ENCODE assay signal across 32 cellular contexts in genomic region chr9:117265253-117265652, GRCh38.
DNase-seq lines count a peak whose midpoint lies in the region; ATAC-seq lines count a peak whose summit lies in the region.
"Had no signal": no experiment of that assay in that cellular context is flagged by ENCODE, and none has a peak within 500 bp of the region (broad histone marks: within the 10 kb centered on the region; RNA-seq: fewer than 3 reads in every experiment).

No MANE protein-coding gene starts in this region.

- no peaks in the 10 kb centered on the region for H3K4me1 ChIP-seq in effector memory CD4-positive, alpha-beta T cell (ENCODE audit: control insufficient read depth, insufficient read depth, low read length, poor library complexity, severe bottlenecking)
- H3K4me1 ChIP-seq: esophagus muscularis mucosa, prostate gland, upper lobe of right lung had no signal

- no peak overlapping the region for H3K27ac ChIP-seq in effector memory CD4-positive, alpha-beta T cell (ENCODE audit: insufficient read depth, low read length, poor library complexity, severe bottlenecking)
- H3K27ac ChIP-seq: cardiac muscle cell, esophagus muscularis mucosa, prostate gland, upper lobe of right lung had no signal

- no peaks in the 10 kb centered on the region for H3K27me3 ChIP-seq in effector memory CD4-positive, alpha-beta T cell (replicated peaks; ENCODE audit: control insufficient read depth, insufficient read depth, low read length, poor library complexity, severe bottlenecking)
- H3K27me3 ChIP-seq: cardiac muscle cell, esophagus muscularis mucosa, upper lobe of right lung had no signal

- peak; percentile 41 to 56 for DNase-seq in NCI-H524 (lab: John Stamatoyannopoulos, UW)
- DNase-seq in NCI-H524 treated with DMSO at 0.1 percent for 48 hours (lab: John Stamatoyannopoulos, UW) = no peak
- DNase-seq in left ventricle myocardium superior = no peak
- peak; percentile 8 for DNase-seq in occipital lobe (lab: John Stamatoyannopoulos, UW)
- DNase-seq in KG1 (lab: John Stamatoyannopoulos, UW) = no peak
- no peak for DNase-seq in effector memory CD4-positive, alpha-beta T cell
- no peak for DNase-seq in activated naive CD4-positive, alpha-beta T cell treated with anti-CD3 and anti-CD28 coated beads, Interleukin-2, amount 50 U/mL, for 72 hours (ENCODE audit: low spot score in 2 of 2)
- DNase-seq: 8988T; activated CD4-positive, alpha-beta T cell treated with anti-CD3 and anti-CD28 coated beads, Interleukin-2, amount 50 U/mL, for 1 hour; activated CD4-positive, CD25-positive, alpha-beta regulatory T cell; activated effector memory CD4-positive, alpha-beta T cell treated with anti-CD3 and anti-CD28 coated beads, Interleukin-2, amount 50 U/mL, for 16 hours; activated naive CD8-positive, alpha-beta T cell treated with anti-CD3 and anti-CD28 coated beads for 36 hours; activated T-cell treated with anti-CD3 and anti-CD28 coated beads, Interleukin-2, amount 50 U/mL, for 1 hour; DND-41; foreskin fibroblast; left colon; NCI-H1105; NCI-H187 treated with DMSO at 0.1 percent for 48 hours; NCI-H2171; NCI-H510A treated with DMSO at 0.1 percent for 48 hours; PC-3; SK-N-SH; stimulated activated CD4-positive, alpha-beta T cell treated with anti-CD3 and anti-CD28 coated beads, Interleukin-4, amount 100 ng/mL, for 24 hours; upper lobe of right lung had no signal

- no peaks in the 10 kb centered on the region for H3K9me3 ChIP-seq in effector memory CD4-positive, alpha-beta T cell (ENCODE audit: control insufficient read depth, low read length)
- H3K9me3 ChIP-seq: esophagus muscularis mucosa, prostate gland, SK-N-SH, upper lobe of right lung had no signal

- H3K9me3 Mint-ChIP-seq in activated naive CD4-positive, alpha-beta T cell treated with anti-CD3 and anti-CD28 coated beads, Interleukin-2, amount 50 U/mL, for 72 hours = peaks cover 0 to 5% of the 10 kb centered on the region in 2 donors
- H3K9me3 Mint-ChIP-seq: activated naive CD8-positive, alpha-beta T cell treated with anti-CD3 and anti-CD28 coated beads for 36 hours; dendritic cell treated with granulocyte-macrophage colony-stimulating factor and Interleukin-4, amounts not matched to agents 40 ng/mL and 50 ng/mL, for 4 days; GM23338 had no signal

- no peak overlapping the region for H3K4me3 ChIP-seq in effector memory CD4-positive, alpha-beta T cell (ENCODE audit: insufficient read depth, low read depth, low read length, poor library complexity, severe bottlenecking)
- H3K4me3 ChIP-seq: cardiac muscle cell, esophagus muscularis mucosa, GM23338, prostate gland, upper lobe of right lung had no signal

- H3K36me3 ChIP-seq in effector memory CD4-positive, alpha-beta T cell (ENCODE audit: control insufficient read depth, insufficient read depth, low read length) = no peaks in the 10 kb centered on the region
- H3K36me3 ChIP-seq: cardiac muscle cell, esophagus muscularis mucosa, prostate gland, upper lobe of right lung had no signal

- peaks cover 0 to 5% of the 10 kb centered on the region in 2 donors for H3K36me3 Mint-ChIP-seq in activated naive CD4-positive, alpha-beta T cell treated with anti-CD3 and anti-CD28 coated beads, Interleukin-2, amount 50 U/mL, for 72 hours
- H3K36me3 Mint-ChIP-seq: activated naive CD8-positive, alpha-beta T cell treated with anti-CD3 and anti-CD28 coated beads for 36 hours; IgD-negative memory B cell; memory B cell had no signal

- peak; percentile 84 for ATAC-seq in left ventricle myocardium superior
- no peak for ATAC-seq in activated naive CD4-positive, alpha-beta T cell treated with anti-CD3 and anti-CD28 coated beads, Interleukin-2, amount 50 U/mL, for 72 hours
- no peak for ATAC-seq in GM21619 (IDR thresholded peaks at IDR 0.05; ENCODE audit: unreplicated experiment)
- ATAC-seq: GM23338, left colon, PC-3, upper lobe of right lung had no signal

- H3K27ac Mint-ChIP-seq in activated naive CD4-positive, alpha-beta T cell treated with anti-CD3 and anti-CD28 coated beads, Interleukin-2, amount 50 U/mL, for 72 hours = no peak overlapping the region
- H3K27ac Mint-ChIP-seq: activated naive CD8-positive, alpha-beta T cell treated with anti-CD3 and anti-CD28 coated beads for 36 hours; dendritic cell treated with granulocyte-macrophage colony-stimulating factor and Interleukin-4, amounts not matched to agents 40 ng/mL and 50 ng/mL, for 4 days; GM23338; IgD-negative memory B cell; memory B cell had no signal

- intact Hi-C loops in left ventricle myocardium superior (cut with micrococcal nuclease) = no loop called here

Comparison
In these comparisons a context has a peak if more than half of its experiments do, and no peak if none do; other contexts are left out.
1. DNase-seq: peak in NCI-H524 (2 of 2) and occipital lobe (single experiment); none in NCI-H524 treated with DMSO at 0.1 percent for 48 hours (single experiment), left ventricle myocardium superior (single experiment), KG1 (single experiment), effector memory CD4-positive, alpha-beta T cell (0 of 3) and activated naive CD4-positive, alpha-beta T cell treated with anti-CD3 and anti-CD28 coated beads, Interleukin-2, amount 50 U/mL, for 72 hours (0 of 2).